8 cellular contexts compared by ENCODE assay signal in genomic region chr14:106410229-106410628, GRCh38.
DNase-seq lines count a peak whose midpoint lies in the region; ATAC-seq and TF ChIP-seq lines count a peak whose summit lies in the region.
"Not testable (repeated sequence)": the region's sequence is repeated elsewhere in the genome, so short reads cannot be mapped to it uniquely, and the experiment has no call there.

No MANE protein-coding gene starts in this region.

- H3K36me3 Mint-ChIP-seq in activated CD8-positive, alpha-beta T cell treated with anti-CD3 and anti-CD28 coated beads, Interleukin-2, amount 10 ng/mL, durations not matched to agents 7 days and 5 days (ENCODE audit: low read depth), result not testable (repeated sequence)

- not testable (repeated sequence) for BruUV-seq in A673 (replicated peaks; lab: Mats Ljungman, UMichigan)

- TF ChIP-seq CTCF in A673 (conservative IDR thresholded peaks at IDR 0.05; ENCODE audit: low read depth, low read length) (peak; percentile 62), GM12865 (IDR thresholded peaks at IDR 0.05; ENCODE audit: insufficient read depth, low read depth, low read length, missing control alignments) (peak; percentile 38), Loucy (conservative IDR thresholded peaks at IDR 0.05; ENCODE audit: low read length) (peak; percentile 54), right lobe of liver (IDR thresholded peaks at IDR 0.05) (peak in 3 of 4 donors; percentile 7 to 21 (median 13))

- H3K4me1 ChIP-seq in A673 (ENCODE audit: insufficient read depth, low read length, poor library complexity, severe bottlenecking); right lobe of liver: not testable (repeated sequence)
- peaks cover 21% of the 10 kb centered on the region for H3K4me1 ChIP-seq in Loucy (ENCODE audit: insufficient read depth, low read length, poor library complexity, severe bottlenecking)

- H3F3A ChIP-seq in Loucy (ENCODE audit: low read depth), result not testable (repeated sequence)

- not testable (repeated sequence) for H3K9ac ChIP-seq in Loucy (ENCODE audit: low read depth, low read length, poor library complexity, severe bottlenecking)

- ATAC-seq in activated CD8-positive, alpha-beta T cell treated with anti-CD3 and anti-CD28 coated beads, Interleukin-2, amount 10 ng/mL, durations not matched to agents 7 days and 5 days; right lobe of liver: not testable (repeated sequence)

- H2AFZ ChIP-seq in Loucy (ENCODE audit: low read length), result not testable (repeated sequence)

- H3K4me3 ChIP-seq in A673 (ENCODE audit: low read depth, low read length, poor library complexity, severe bottlenecking); GM12865 (ENCODE audit: low read depth, low read length); Loucy (ENCODE audit: low read length, poor library complexity, severe bottlenecking); right lobe of liver: not testable (repeated sequence)

- H4K20me1 ChIP-seq in Loucy (ENCODE audit: insufficient read depth, low read length, poor library complexity, severe bottlenecking), result not testable (repeated sequence)

- not testable (repeated sequence) for H3K27ac ChIP-seq in A673 (ENCODE audit: low read depth, low read length, poor library complexity, severe bottlenecking); right lobe of liver

- not testable (repeated sequence) for H3K9me2 ChIP-seq in Loucy (replicated peaks; ENCODE audit: low read depth, low read length)

- H3K4me2 ChIP-seq in Loucy (ENCODE audit: low read depth, low read length, poor library complexity, severe bottlenecking), result not testable (repeated sequence)

- TF ChIP-seq POLR2A in right lobe of liver (IDR thresholded peaks at IDR 0.05), result not testable (repeated sequence)

- 34% methylated on average over 7 of the region's 9 CpGs for WGBS in right lobe of liver (ENCODE audit: insufficient coverage, low coverage, low lambda C conversion rate, missing lambda C conversion rate)

- not testable (repeated sequence) for H3K4me1 Mint-ChIP-seq in activated CD8-positive, alpha-beta T cell treated with anti-CD3 and anti-CD28 coated beads, Interleukin-2, amount 10 ng/mL, durations not matched to agents 7 days and 5 days (ENCODE audit: low read depth)

- intact Hi-C loops in A673 (cut with micrococcal nuclease; ENCODE audit: unreplicated experiment); right lobe of liver (cut with DNase I): not testable (repeated sequence)

- not testable (repeated sequence) for H3K27ac Mint-ChIP-seq in activated CD8-positive, alpha-beta T cell treated with anti-CD3 and anti-CD28 coated beads, Interleukin-2, amount 10 ng/mL, durations not matched to agents 7 days and 5 days

- not testable (repeated sequence) for DNase-seq in A673 (ENCODE audit: low spot score); GM12865 (ENCODE audit: low read depth); right lobe of liver
- peak; percentile 18 for DNase-seq in T follicular helper cell (ENCODE audit: low read depth)
- peak; percentile 59 for DNase-seq in activated CD8-positive, alpha-beta T cell treated with anti-CD3 and anti-CD28 coated beads, Interleukin-2, amount 10 ng/mL, durations not matched to agents 7 days and 5 days
- DNase-seq in activated effector memory CD4-positive, alpha-beta T cell treated with anti-CD3 and anti-CD28 coated beads, Interleukin-2, amount 50 U/mL, for 16 hours, result peak; percentile 74
- peak; percentile 48 to 68 for DNase-seq in stimulated activated CD4-positive, alpha-beta T cell treated with anti-CD3 and anti-CD28 coated beads, Interleukin-2, amount 100 ng/mL, for 48 hours

- not testable (repeated sequence) for H3K79me2 ChIP-seq in Loucy (ENCODE audit: insufficient read depth, low read length)

- not testable (repeated sequence) for H3K27me3 Mint-ChIP-seq in activated CD8-positive, alpha-beta T cell treated with anti-CD3 and anti-CD28 coated beads, Interleukin-2, amount 10 ng/mL, durations not matched to agents 7 days and 5 days (ENCODE audit: low read depth)

- H3K9me3 Mint-ChIP-seq in activated CD8-positive, alpha-beta T cell treated with anti-CD3 and anti-CD28 coated beads, Interleukin-2, amount 10 ng/mL, durations not matched to agents 7 days and 5 days (ENCODE audit: insufficient read depth), result not testable (repeated sequence)

- POLR2A ChIA-PET in A673 (lab: Charles Lee; ENCODE audit: low non-redundant PET); activated CD8-positive, alpha-beta T cell treated with anti-CD3 and anti-CD28 coated beads, Interleukin-2, amount 10 ng/mL, durations not matched to agents 7 days and 5 days (lab: Charles Lee): not testable (repeated sequence)

- not testable (repeated sequence) for H3K27me3 ChIP-seq in A673 (replicated peaks; ENCODE audit: insufficient read depth, low read depth, low read length, poor library complexity); Loucy (ENCODE audit: insufficient read depth, low read length, poor library complexity, severe bottlenecking); right lobe of liver

- CTCF ChIA-PET in A673 (lab: Charles Lee), result interaction anchor here (1.2 kb wide), 1 partner anchor 11 kb away, joined by 4 read pairs; no protein-coding TSS in a partner anchor
- CTCF ChIA-PET in activated CD8-positive, alpha-beta T cell treated with anti-CD3 and anti-CD28 coated beads, Interleukin-2, amount 10 ng/mL, durations not matched to agents 7 days and 5 days (lab: Charles Lee), result interaction anchor here (0.7 to 17.9 kb wide), 9 partner anchors 10 to 251 kb away, joined by 3 to 240 read pairs (median 4); no protein-coding TSS in a partner anchor

- H3K4me3 Mint-ChIP-seq in activated CD8-positive, alpha-beta T cell treated with anti-CD3 and anti-CD28 coated beads, Interleukin-2, amount 10 ng/mL, durations not matched to agents 7 days and 5 days, result not testable (repeated sequence)

- H3K36me3 ChIP-seq in A673 (ENCODE audit: insufficient read depth, low read length, poor library complexity, severe bottlenecking); Loucy (ENCODE audit: insufficient read depth, low read length); right lobe of liver: not testable (repeated sequence)

- not testable (repeated sequence) for H3K9me3 ChIP-seq in A673 (ENCODE audit: low read depth, low read length, poor library complexity, severe bottlenecking); Loucy (ENCODE audit: insufficient read depth, low read depth, low read length); right lobe of liver
